ENCODE assay signal across 11 cellular contexts in the genomic region with DNA sequence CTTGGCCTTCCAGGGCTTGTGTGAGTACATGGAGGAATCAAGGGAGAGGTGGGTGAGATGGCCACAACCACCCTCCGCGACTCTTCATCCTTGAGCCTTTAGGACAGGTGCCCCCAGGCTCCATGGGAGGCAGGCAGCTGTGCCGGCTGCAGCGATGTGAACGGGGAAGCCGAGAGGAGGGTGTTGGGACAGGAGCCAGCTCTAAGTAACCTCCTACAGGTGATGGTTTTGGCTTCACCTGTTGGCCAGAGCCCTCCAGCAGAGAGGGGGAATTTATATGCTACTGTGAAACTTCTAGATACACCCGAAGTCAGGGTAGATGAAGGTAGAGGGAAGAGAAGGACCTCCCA.
DNase-seq lines count a peak whose midpoint lies in the region; ATAC-seq and TF ChIP-seq lines count a peak whose summit lies in the region.
"Had no signal": no experiment of that assay in that cellular context is flagged by ENCODE, and none has a peak within 500 bp of the region (broad histone marks: within the 10 kb centered on the region; RNA-seq: fewer than 3 reads in every experiment).

No MANE protein-coding gene starts in this region.

- H3K4me1 ChIP-seq in SJCRH30 (peaks cover 59% of the 10 kb centered on the region), esophagus squamous epithelium (peaks cover 54 to 92% (median 69%) of the 10 kb centered on the region in 3 donors)

- 58 to 68% methylated on average over 3 to 7 of the region's 7 CpGs for WGBS in esophagus squamous epithelium, 2 donors

- peak overlapping the region; percentile 89 for H3K27ac Mint-ChIP-seq in activated CD4-positive, alpha-beta T cell treated with anti-CD3 and anti-CD28 coated beads for 36 hours
- peak overlapping the region; percentile 31 for H3K27ac Mint-ChIP-seq in stimulated activated naive B cell treated with anti-CD40 and anti-IgM and Interleukin-4, amounts not matched to agents 10 μg/mL and 1 μg/mL and 100 μg/mL, for 72 hours

- ATAC-seq in activated CD4-positive, alpha-beta T cell treated with anti-CD3 and anti-CD28 coated beads for 36 hours = no peak
- ATAC-seq in stimulated activated naive B cell treated with anti-CD40 and anti-IgM and Interleukin-4, amounts not matched to agents 10 μg/mL and 1 μg/mL and 100 μg/mL, for 72 hours (replicated peaks) = no peak
- ATAC-seq in GM19351 (IDR thresholded peaks at IDR 0.05; ENCODE audit: unreplicated experiment) = no peak

- H3K36me3 Mint-ChIP-seq in activated CD4-positive, alpha-beta T cell treated with anti-CD3 and anti-CD28 coated beads for 36 hours (ENCODE audit: low read depth) = peaks cover 5% of the 10 kb centered on the region
- peaks cover 0 to 3% of the 10 kb centered on the region in 2 donors for H3K36me3 Mint-ChIP-seq in stimulated activated naive B cell treated with anti-CD40 and anti-IgM and Interleukin-4, amounts not matched to agents 10 μg/mL and 1 μg/mL and 100 μg/mL, for 72 hours

- no peaks in the 10 kb centered on the region for H3K27me3 Mint-ChIP-seq in activated CD4-positive, alpha-beta T cell treated with anti-CD3 and anti-CD28 coated beads for 36 hours
- no peaks in the 10 kb centered on the region for H3K27me3 Mint-ChIP-seq in stimulated activated naive B cell treated with anti-CD40 and anti-IgM and Interleukin-4, amounts not matched to agents 10 μg/mL and 1 μg/mL and 100 μg/mL, for 72 hours
- H3K27me3 Mint-ChIP-seq: activated naive CD8-positive, alpha-beta T cell treated with anti-CD3 and anti-CD28 coated beads, Interleukin-2, amount 10 ng/mL, durations not matched to agents 7 days and 5 days had no signal

- POLR2A ChIA-PET in activated CD4-positive, alpha-beta T cell treated with anti-CD3 and anti-CD28 coated beads for 36 hours (lab: Charles Lee) = interaction anchor here (0.6 to 1.2 kb wide), 10 partner anchors 10 to 1255 kb away, joined by 3 to 7 read pairs (median 4); no protein-coding TSS in a partner anchor

- no peak overlapping the region for H3K4me3 Mint-ChIP-seq in activated CD4-positive, alpha-beta T cell treated with anti-CD3 and anti-CD28 coated beads for 36 hours
- no peak overlapping the region for H3K4me3 Mint-ChIP-seq in stimulated activated naive B cell treated with anti-CD40 and anti-IgM and Interleukin-4, amounts not matched to agents 10 μg/mL and 1 μg/mL and 100 μg/mL, for 72 hours
- H3K4me3 Mint-ChIP-seq: activated naive CD8-positive, alpha-beta T cell treated with anti-CD3 and anti-CD28 coated beads, Interleukin-2, amount 10 ng/mL, durations not matched to agents 7 days and 5 days had no signal

- H3K9me3 Mint-ChIP-seq in activated CD4-positive, alpha-beta T cell treated with anti-CD3 and anti-CD28 coated beads for 36 hours (ENCODE audit: low read depth) = peaks cover 2% of the 10 kb centered on the region
- no peaks in the 10 kb centered on the region for H3K9me3 Mint-ChIP-seq in stimulated activated naive B cell treated with anti-CD40 and anti-IgM and Interleukin-4, amounts not matched to agents 10 μg/mL and 1 μg/mL and 100 μg/mL, for 72 hours

- no peak for DNase-seq in activated CD4-positive, alpha-beta T cell treated with anti-CD3 and anti-CD28 coated beads for 36 hours
- no peak for DNase-seq in activated CD4-positive, alpha-beta T cell treated with anti-CD3 and anti-CD28 coated beads, Interleukin-2, amount 50 U/mL, for 1 hour
- DNase-seq in SJCRH30 = peak in 1 of 2 experiments; percentile 64
- DNase-seq in esophagus squamous epithelium (lab: John Stamatoyannopoulos, UW) = no peak
- no peak for DNase-seq in stimulated activated naive B cell treated with anti-CD40 and anti-IgM and Interleukin-4, amounts not matched to agents 10 μg/mL and 1 μg/mL and 100 μg/mL, for 72 hours
- no peak for DNase-seq in LoVo (ENCODE audit: low spot score)
- no peak for DNase-seq in GM20000 (ENCODE audit: low spot score)
- DNase-seq: activated naive CD8-positive, alpha-beta T cell treated with anti-CD3 and anti-CD28 coated beads, Interleukin-2, amount 10 ng/mL, durations not matched to agents 7 days and 5 days; NCI-H526 treated with DMSO at 0.1 percent for 48 hours had no signal

- TF ChIP-seq CTCF in esophagus squamous epithelium (IDR thresholded peaks at IDR 0.05) (no peak), GM20000 (IDR thresholded peaks at IDR 0.05; ENCODE audit: extremely low read depth, missing control alignments) (no peak)

- H3K36me3 ChIP-seq in SJCRH30 (no peaks in the 10 kb centered on the region), esophagus squamous epithelium (no peaks in the 10 kb centered on the region)
- H3K36me3 ChIP-seq: prostate gland had no signal

- H3K27me3 ChIP-seq in SJCRH30 (no peaks in the 10 kb centered on the region), esophagus squamous epithelium (no peaks in the 10 kb centered on the region)

- peak overlapping the region; percentile 93 for H3K27ac ChIP-seq in SJCRH30
- H3K27ac ChIP-seq in esophagus squamous epithelium = peak overlapping the region; percentile 87 to 92 (median 88)

- H3K9me3 ChIP-seq in SJCRH30 (replicated peaks) = no peaks in the 10 kb centered on the region
- H3K9me3 ChIP-seq in esophagus squamous epithelium = no peaks in the 10 kb centered on the region
- H3K9me3 ChIP-seq: prostate gland had no signal

- H3K4me3 ChIP-seq in SJCRH30 (no peak overlapping the region), esophagus squamous epithelium (no peak overlapping the region)
- H3K4me3 ChIP-seq: prostate gland had no signal

- peaks cover 66% of the 10 kb centered on the region for H3K4me1 Mint-ChIP-seq in activated CD4-positive, alpha-beta T cell treated with anti-CD3 and anti-CD28 coated beads for 36 hours
- H3K4me1 Mint-ChIP-seq in stimulated activated naive B cell treated with anti-CD40 and anti-IgM and Interleukin-4, amounts not matched to agents 10 μg/mL and 1 μg/mL and 100 μg/mL, for 72 hours = peaks cover 37 to 56% of the 10 kb centered on the region in 2 donors

- no peak for TF ChIP-seq POLR2A in esophagus squamous epithelium (IDR thresholded peaks at IDR 0.05)

- intact Hi-C loops in activated CD4-positive, alpha-beta T cell treated with anti-CD3 and anti-CD28 coated beads for 36 hours (cut with DNase I, micrococcal nuclease) = loop anchor here (1.0 to 2.0 kb wide), 6 partner anchors 32 to 99 kb away; no protein-coding TSS in a partner anchor
- intact Hi-C loops in esophagus squamous epithelium (cut with DNase I) = no loop called here

- CTCF ChIA-PET in activated CD4-positive, alpha-beta T cell treated with anti-CD3 and anti-CD28 coated beads for 36 hours (lab: Charles Lee) = interaction anchor here (0.6 to 1.8 kb wide), 10 partner anchors 8 to 143 kb away, joined by 3 to 5 read pairs (median 3); no protein-coding TSS in a partner anchor
